In genomic region chr20:25991051-25991755, GRCh38 we compare ENCODE assay signal across 21 cellular contexts.
DNase-seq lines count a peak whose midpoint lies in the region; TF ChIP-seq lines count a peak whose summit lies in the region.
"Had no signal": no experiment of that assay in that cellular context is flagged by ENCODE, and none has a peak within 500 bp of the region (broad histone marks: within the 10 kb centered on the region; RNA-seq: fewer than 3 reads in every experiment).

No MANE protein-coding gene starts in this region.

- peak overlapping the region; percentile 57; the same call in 1 of the 2 replicates for H3K4me3 ChIP-seq in WERI-Rb-1 (ENCODE audit: low read depth, low read length)
- no peak overlapping the region for H3K4me3 ChIP-seq in spleen
- H3K4me3 ChIP-seq in uterus: no peak overlapping the region
- H3K4me3 ChIP-seq in ovary: no peak overlapping the region
- H3K4me3 ChIP-seq: A549; BLaER1 treated with 17β-estradiol and CSF1 and Interleukin-3, amounts not matched to agents 10 nM and 100 nM; HAP-1 had no signal

- no peak for TF ChIP-seq EP300 in ovary (IDR thresholded peaks at IDR 0.05)

- H3K27me3 ChIP-seq in WERI-Rb-1 (ENCODE audit: insufficient read depth, low read depth, severe bottlenecking): no peaks in the 10 kb centered on the region
- H3K27me3 ChIP-seq in spleen (replicated peaks in 1 of 7): peaks cover 0 to 20% (median 0%) of the 10 kb centered on the region in 7 donors
- H3K27me3 ChIP-seq in uterus: no peaks in the 10 kb centered on the region
- H3K27me3 ChIP-seq in ovary: no peaks in the 10 kb centered on the region
- H3K27me3 ChIP-seq: BE2C; BLaER1 treated with 17β-estradiol and CSF1 and Interleukin-3, amounts not matched to agents 10 nM and 100 nM had no signal

- no peak overlapping the region; the same call in 1 of the 2 replicates for H3K27ac ChIP-seq in WERI-Rb-1
- no peak overlapping the region for H3K27ac ChIP-seq in spleen
- H3K27ac ChIP-seq in uterus: no peak overlapping the region
- H3K27ac ChIP-seq in ovary: no peak overlapping the region
- H3K27ac ChIP-seq: A549; BLaER1 treated with 17β-estradiol and CSF1 and Interleukin-3, amounts not matched to agents 10 nM and 100 nM had no signal

- H3K36me3 ChIP-seq in WERI-Rb-1: no peaks in the 10 kb centered on the region
- no peaks in the 10 kb centered on the region for H3K36me3 ChIP-seq in spleen
- no peaks in the 10 kb centered on the region for H3K36me3 ChIP-seq in uterus
- H3K36me3 ChIP-seq in ovary: no peaks in the 10 kb centered on the region
- H3K36me3 ChIP-seq: BE2C; BLaER1 treated with 17β-estradiol and CSF1 and Interleukin-3, amounts not matched to agents 10 nM and 100 nM; HAP-1 had no signal

- intact Hi-C loops in spleen (cut with DNase I; ENCODE audit: low total_unique reads) (no loop called here), uterus (cut with DNase I; ENCODE audit: low total_unique reads) (no loop called here), ovary (cut with DNase I) (no loop called here)

- TF ChIP-seq POLR2A in spleen (IDR thresholded peaks at IDR 0.05) (no peak), uterus (IDR thresholded peaks at IDR 0.05) (no peak), ovary (IDR thresholded peaks at IDR 0.05) (no peak)

- TF ChIP-seq CTCF in WERI-Rb-1 (IDR thresholded peaks at IDR 0.05; ENCODE audit: low read depth, low read length) (no peak), spleen (IDR thresholded peaks at IDR 0.05 in 8 of 11, conservative IDR thresholded peaks at IDR 0.05 in 3 of 11) (no peak), uterus (IDR thresholded peaks at IDR 0.05) (no peak), ovary (IDR thresholded peaks at IDR 0.05) (no peak)

- no peaks in the 10 kb centered on the region for H3K9me3 ChIP-seq in WERI-Rb-1 (ENCODE audit: severe bottlenecking)
- H3K9me3 ChIP-seq in spleen: no peaks in the 10 kb centered on the region
- no peaks in the 10 kb centered on the region for H3K9me3 ChIP-seq in uterus
- H3K9me3 ChIP-seq in ovary: no peaks in the 10 kb centered on the region
- H3K9me3 ChIP-seq: A549, BE2C, HAP-1 had no signal

- peak; percentile 43 for DNase-seq in activated effector memory CD4-positive, alpha-beta T cell treated with anti-CD3 and anti-CD28 coated beads, Interleukin-2, amount 50 U/mL, for 16 hours
- DNase-seq in activated effector memory CD4-positive, alpha-beta T cell treated with Interleukin-2 at 50 U/mL for 16 hours: no peak
- DNase-seq in WERI-Rb-1: no peak
- peak; percentile 79 for DNase-seq in mesenteric fat pad (ENCODE audit: low spot score)
- DNase-seq in spleen: peak; percentile 47
- DNase-seq in uterus: no peak
- DNase-seq in ovary: no peak
- DNase-seq: 8988T; ACHN; AML-193; BE2C; CD4-positive, alpha-beta T cell; CD8-positive, alpha-beta memory T cell; DMS 273 treated with DMSO at 0.1 percent for 48 hours; DMS79 treated with DMSO at 0.1 percent for 48 hours; GF-D8; GOT3; HFFc6 had no signal

- 91 to 97% (median 93%) methylated on average over 27 to 30 of the region's 30 CpGs for WGBS in spleen, 5 donors
- 95 to 96% (median 95%) methylated on average over 30 of the region's 30 CpGs for WGBS in ovary, 3 donors

- H3K4me1 ChIP-seq in spleen (peaks cover 0 to 9% (median 2%) of the 10 kb centered on the region in 6 donors), uterus (no peaks in the 10 kb centered on the region), ovary (ENCODE audit: insufficient read depth) (peaks cover 3% of the 10 kb centered on the region)
- H3K4me1 ChIP-seq: A549, BE2C had no signal

Comparison
In these comparisons a context has a peak if more than half of its experiments do, and no peak if none do; other contexts are left out.
1. DNase-seq: peak in activated effector memory CD4-positive, alpha-beta T cell treated with anti-CD3 and anti-CD28 coated beads, Interleukin-2, amount 50 U/mL, for 16 hours (single experiment), mesenteric fat pad (single experiment) and spleen (single experiment); none in activated effector memory CD4-positive, alpha-beta T cell treated with Interleukin-2 at 50 U/mL for 16 hours (single experiment), WERI-Rb-1 (single experiment), uterus (0 of 2) and ovary (0 of 5).